In the genomic region with DNA sequence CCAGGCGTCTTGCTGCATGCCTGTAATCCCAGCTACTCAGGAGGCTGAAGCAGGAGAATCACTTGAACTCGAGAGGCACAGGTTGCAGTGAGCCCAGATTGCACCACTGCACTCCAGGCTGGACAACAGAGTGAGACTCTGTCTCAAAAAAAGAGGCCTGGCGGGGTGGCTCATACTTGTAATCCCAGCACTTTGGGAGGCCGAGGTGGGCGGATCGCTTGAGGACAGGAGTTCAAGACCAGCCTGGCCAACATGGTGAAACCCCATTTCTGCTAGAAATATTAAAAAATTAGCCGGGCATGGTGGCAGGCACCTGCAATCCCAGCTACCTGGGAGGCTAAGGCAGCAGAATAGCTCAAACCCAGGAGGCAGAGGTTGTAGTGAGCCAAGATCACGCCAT, we compare ENCODE assay signal across 5 cellular contexts. TPM values are rescaled to one million over a fixed set of nuclear protein-coding genes. Genes with fewer than 3 reads are reported as not detected.
DNase-seq lines count a peak whose midpoint lies in the region; TF ChIP-seq lines count a peak whose summit lies in the region.
"Not testable (repeated sequence)": the region's sequence is repeated elsewhere in the genome, so short reads cannot be mapped to it uniquely, and the experiment has no call there.

No MANE protein-coding gene starts in this region.

- not testable (repeated sequence) for TF ChIP-seq EP300 in esophagus muscularis mucosa (IDR thresholded peaks at IDR 0.05)

- H3K36me3 Mint-ChIP-seq in T-helper 2 cell treated with Interferon-gamma antibody and Interleukin-4, amounts not matched to agents 5 μg/mL and 100 μg/mL, for 36 hours (ENCODE audit: low read depth); osteocyte (ENCODE audit: unreplicated experiment): not testable (repeated sequence)

- TF ChIP-seq CTCF in esophagus muscularis mucosa (IDR thresholded peaks at IDR 0.05); osteocyte (IDR thresholded peaks at IDR 0.05): not testable (repeated sequence)

- intact Hi-C loops in esophagus muscularis mucosa (cut with DNase I), result not testable (repeated sequence)

- not testable (repeated sequence) for H3K4me3 Mint-ChIP-seq in T-helper 2 cell treated with Interferon-gamma antibody and Interleukin-4, amounts not matched to agents 5 μg/mL and 100 μg/mL, for 36 hours; osteocyte (ENCODE audit: unreplicated experiment)

- H3K27me3 ChIP-seq in esophagus muscularis mucosa, result not testable (repeated sequence)

- H3K9me3 Mint-ChIP-seq in T-helper 2 cell treated with Interferon-gamma antibody and Interleukin-4, amounts not matched to agents 5 μg/mL and 100 μg/mL, for 36 hours; osteocyte (ENCODE audit: unreplicated experiment): not testable (repeated sequence)

- H3K27ac Mint-ChIP-seq in T-helper 2 cell treated with Interferon-gamma antibody and Interleukin-4, amounts not matched to agents 5 μg/mL and 100 μg/mL, for 36 hours, result peak overlapping the region; percentile 19
- H3K27ac Mint-ChIP-seq in osteocyte (ENCODE audit: unreplicated experiment), result not testable (repeated sequence)

- DNase-seq in HT1080 (ENCODE audit: low read depth) (peak; percentile 0), esophagus muscularis mucosa (ENCODE audit: extremely low spot score) (peak; percentile 17), left kidney (ENCODE audit: low read depth, low spot score) (peak; percentile 0), osteocyte (ENCODE audit: extremely low spot score, unreplicated experiment) (peak; percentile 65)
- DNase-seq in T-helper 2 cell treated with Interferon-gamma antibody and Interleukin-4, amounts not matched to agents 5 μg/mL and 100 μg/mL, for 36 hours (ENCODE audit: low spot score), result not testable (repeated sequence)

- not testable (repeated sequence) for H3K4me1 ChIP-seq in esophagus muscularis mucosa

- not testable (repeated sequence) for H3K9me3 ChIP-seq in esophagus muscularis mucosa

- TF ChIP-seq POLR2A in esophagus muscularis mucosa (IDR thresholded peaks at IDR 0.05; ENCODE audit: low read depth), result not testable (repeated sequence)

- H3K4me3 ChIP-seq in esophagus muscularis mucosa, result not testable (repeated sequence)

- H3K27me3 Mint-ChIP-seq in T-helper 2 cell treated with Interferon-gamma antibody and Interleukin-4, amounts not matched to agents 5 μg/mL and 100 μg/mL, for 36 hours (ENCODE audit: low read depth), result peaks cover 18% of the 10 kb centered on the region
- peaks cover 43% of the 10 kb centered on the region for H3K27me3 Mint-ChIP-seq in osteocyte (ENCODE audit: unreplicated experiment)

- 93% methylated on average over 8 of the region's 8 CpGs for WGBS in esophagus muscularis mucosa

- not testable (repeated sequence) for H3K36me3 ChIP-seq in esophagus muscularis mucosa

- H3K4me1 Mint-ChIP-seq in T-helper 2 cell treated with Interferon-gamma antibody and Interleukin-4, amounts not matched to agents 5 μg/mL and 100 μg/mL, for 36 hours (ENCODE audit: low read depth); osteocyte (ENCODE audit: unreplicated experiment): not testable (repeated sequence)

- H3K27ac ChIP-seq in esophagus muscularis mucosa (replicated peaks in 1 of 4), result not testable (repeated sequence)

RNA-seq across cellular contexts. Expression of a gene that starts 32.3 kb away (rescaled TPM):
- total RNA-seq in HT1080 (2014; rRNA removed; shearing (Covaris generic)), result 36.5 and 47.5 TPM in 2 replicates
- 36.8 and 52.5 TPM in 2 replicates for polyA plus RNA-seq in HT1080 (2015; cell fraction: cytosol; rRNA removed)
- polyA plus RNA-seq in HT1080 (2015; cell fraction: nucleus; rRNA removed), result 75.1 and 75.3 TPM in 2 replicates
- total RNA-seq in esophagus muscularis mucosa, result 10 to 100 TPM; 31.8 to 85.8 (median 43.9) TPM
- total RNA-seq in osteocyte, result 51.0 and 55.1 TPM in 2 replicates
